ENCODE assay signal across 1 cellular context in genomic region chr5:111092062-111092853, GRCh38.
A peak's percentile ranks its signal among the peaks of the same experiment; 100 is the strongest.
TF ChIP-seq lines count a peak whose summit lies in the region.

WDR36 (plus strand) TSS chr5:111092348; CDS start chr5:111092457, 109 bp downstream.

TF ChIP-seq in WTC11, 78 proteins besides CTCF, POLR2A, EP300 and RAD21 (continued from another document):
- TF ChIP-seq ZNF281 (CRISPR knock-in tag; IDR thresholded peaks at IDR 0.05) = peak; percentile 99
- TF ChIP-seq TEAD1 (CRISPR knock-in tag; IDR thresholded peaks at IDR 0.05) = peak; percentile 100
- peak; percentile 98 for TF ChIP-seq MYBL2 (CRISPR knock-in tag; IDR thresholded peaks at IDR 0.05)
- no peak for TF ChIP-seq GRHL2 (CRISPR knock-in tag; IDR thresholded peaks at IDR 0.05; ENCODE audit: insufficient replicate concordance, severe bottlenecking)
- TF ChIP-seq TCF7 (CRISPR knock-in tag; IDR thresholded peaks at IDR 0.05; ENCODE audit: low read depth) = peak; percentile 91; the same call in 1 of the 2 replicates
- peak; percentile 100 for TF ChIP-seq ETV6 (CRISPR knock-in tag; IDR thresholded peaks at IDR 0.05)
- peak; percentile 98 for TF ChIP-seq RELA (CRISPR knock-in tag; IDR thresholded peaks at IDR 0.05; ENCODE audit: borderline replicate concordance)
- peak; percentile 100 for TF ChIP-seq ZNF138 (CRISPR knock-in tag; conservative IDR thresholded peaks at IDR 0.05)
- TF ChIP-seq PRRX2 (CRISPR knock-in tag; IDR thresholded peaks at IDR 0.05) = no peak
- TF ChIP-seq ATF3 (CRISPR knock-in tag; conservative IDR thresholded peaks at IDR 0.05) = peak; percentile 86
- TF ChIP-seq STAT6 (CRISPR knock-in tag; conservative IDR thresholded peaks at IDR 0.05; ENCODE audit: low read depth) = 0 out of 2 replicates have a peak, but pooled peaks have one; percentile 41
- peak; percentile 99 for TF ChIP-seq ZNF232 (CRISPR knock-in tag; IDR thresholded peaks at IDR 0.05)
- peak; percentile 93; the same call in 1 of the 2 replicates for TF ChIP-seq ZNF219 (CRISPR knock-in tag; IDR thresholded peaks at IDR 0.05; ENCODE audit: borderline replicate concordance)
- TF ChIP-seq CBFB (CRISPR knock-in tag; IDR thresholded peaks at IDR 0.05; ENCODE audit: low read depth) = peak; percentile 95; the same call in 1 of the 2 replicates
- peak; percentile 99 for TF ChIP-seq TP53 (CRISPR knock-in tag; IDR thresholded peaks at IDR 0.05)
- TF ChIP-seq EMX1 (CRISPR knock-in tag; IDR thresholded peaks at IDR 0.05) = no peak
- TF ChIP-seq, protein P1, sequence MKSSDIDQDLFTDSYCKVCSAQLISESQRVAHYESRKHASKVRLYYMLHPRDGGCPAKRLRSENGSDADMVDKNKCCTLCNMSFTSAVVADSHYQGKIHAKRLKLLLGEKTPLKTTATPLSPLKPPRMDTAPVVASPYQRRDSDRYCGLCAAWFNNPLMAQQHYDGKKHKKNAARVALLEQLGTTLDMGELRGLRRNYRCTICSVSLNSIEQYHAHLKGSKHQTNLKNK (CRISPR knock-in tag; IDR thresholded peaks at IDR 0.05) = no peak
- peak; percentile 100 for TF ChIP-seq FOXP1 (CRISPR knock-in tag; IDR thresholded peaks at IDR 0.05; ENCODE audit: borderline replicate concordance)
- peak; percentile 79; the same call in 1 of the 2 replicates for TF ChIP-seq ZNF317 (CRISPR knock-in tag; IDR thresholded peaks at IDR 0.05; ENCODE audit: borderline replicate concordance, low read depth)
- TF ChIP-seq, protein P2, sequence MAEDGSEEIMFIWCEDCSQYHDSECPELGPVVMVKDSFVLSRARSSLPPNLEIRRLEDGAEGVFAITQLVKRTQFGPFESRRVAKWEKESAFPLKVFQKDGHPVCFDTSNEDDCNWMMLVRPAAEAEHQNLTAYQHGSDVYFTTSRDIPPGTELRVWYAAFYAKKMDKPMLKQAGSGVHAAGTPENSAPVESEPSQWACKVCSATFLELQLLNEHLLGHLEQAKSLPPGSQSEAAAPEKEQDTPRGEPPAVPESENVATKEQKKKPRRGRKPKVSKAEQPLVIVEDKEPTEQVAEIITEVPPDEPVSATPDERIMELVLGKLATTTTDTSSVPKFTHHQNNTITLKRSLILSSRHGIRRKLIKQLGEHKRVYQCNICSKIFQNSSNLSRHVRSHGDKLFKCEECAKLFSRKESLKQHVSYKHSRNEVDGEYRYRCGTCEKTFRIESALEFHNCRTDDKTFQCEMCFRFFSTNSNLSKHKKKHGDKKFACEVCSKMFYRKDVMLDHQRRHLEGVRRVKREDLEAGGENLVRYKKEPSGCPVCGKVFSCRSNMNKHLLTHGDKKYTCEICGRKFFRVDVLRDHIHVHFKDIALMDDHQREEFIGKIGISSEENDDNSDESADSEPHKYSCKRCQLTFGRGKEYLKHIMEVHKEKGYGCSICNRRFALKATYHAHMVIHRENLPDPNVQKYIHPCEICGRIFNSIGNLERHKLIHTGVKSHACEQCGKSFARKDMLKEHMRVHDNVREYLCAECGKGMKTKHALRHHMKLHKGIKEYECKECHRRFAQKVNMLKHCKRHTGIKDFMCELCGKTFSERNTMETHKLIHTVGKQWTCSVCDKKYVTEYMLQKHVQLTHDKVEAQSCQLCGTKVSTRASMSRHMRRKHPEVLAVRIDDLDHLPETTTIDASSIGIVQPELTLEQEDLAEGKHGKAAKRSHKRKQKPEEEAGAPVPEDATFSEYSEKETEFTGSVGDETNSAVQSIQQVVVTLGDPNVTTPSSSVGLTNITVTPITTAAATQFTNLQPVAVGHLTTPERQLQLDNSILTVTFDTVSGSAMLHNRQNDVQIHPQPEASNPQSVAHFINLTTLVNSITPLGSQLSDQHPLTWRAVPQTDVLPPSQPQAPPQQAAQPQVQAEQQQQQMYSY (CRISPR knock-in tag; IDR thresholded peaks at IDR 0.05) = peak; percentile 70; the same call in 1 of the 2 replicates
- TF ChIP-seq, protein P3, sequence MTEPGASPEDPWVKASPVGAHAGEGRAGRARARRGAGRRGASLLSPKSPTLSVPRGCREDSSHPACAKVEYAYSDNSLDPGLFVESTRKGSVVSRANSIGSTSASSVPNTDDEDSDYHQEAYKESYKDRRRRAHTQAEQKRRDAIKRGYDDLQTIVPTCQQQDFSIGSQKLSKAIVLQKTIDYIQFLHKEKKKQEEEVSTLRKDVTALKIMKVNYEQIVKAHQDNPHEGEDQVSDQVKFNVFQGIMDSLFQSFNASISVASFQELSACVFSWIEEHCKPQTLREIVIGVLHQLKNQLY (CRISPR knock-in tag; IDR thresholded peaks at IDR 0.05) = peak; percentile 99
- peak; percentile 94 for TF ChIP-seq NR2C2 (CRISPR knock-in tag; IDR thresholded peaks at IDR 0.05)
- TF ChIP-seq NFE2L1 (CRISPR knock-in tag; IDR thresholded peaks at IDR 0.05) = peak; percentile 99
- TF ChIP-seq, protein P4, sequence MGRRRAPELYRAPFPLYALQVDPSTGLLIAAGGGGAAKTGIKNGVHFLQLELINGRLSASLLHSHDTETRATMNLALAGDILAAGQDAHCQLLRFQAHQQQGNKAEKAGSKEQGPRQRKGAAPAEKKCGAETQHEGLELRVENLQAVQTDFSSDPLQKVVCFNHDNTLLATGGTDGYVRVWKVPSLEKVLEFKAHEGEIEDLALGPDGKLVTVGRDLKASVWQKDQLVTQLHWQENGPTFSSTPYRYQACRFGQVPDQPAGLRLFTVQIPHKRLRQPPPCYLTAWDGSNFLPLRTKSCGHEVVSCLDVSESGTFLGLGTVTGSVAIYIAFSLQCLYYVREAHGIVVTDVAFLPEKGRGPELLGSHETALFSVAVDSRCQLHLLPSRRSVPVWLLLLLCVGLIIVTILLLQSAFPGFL (CRISPR knock-in tag; IDR thresholded peaks at IDR 0.05; ENCODE audit: borderline replicate concordance) = peak; percentile 95
- TF ChIP-seq, protein P5, sequence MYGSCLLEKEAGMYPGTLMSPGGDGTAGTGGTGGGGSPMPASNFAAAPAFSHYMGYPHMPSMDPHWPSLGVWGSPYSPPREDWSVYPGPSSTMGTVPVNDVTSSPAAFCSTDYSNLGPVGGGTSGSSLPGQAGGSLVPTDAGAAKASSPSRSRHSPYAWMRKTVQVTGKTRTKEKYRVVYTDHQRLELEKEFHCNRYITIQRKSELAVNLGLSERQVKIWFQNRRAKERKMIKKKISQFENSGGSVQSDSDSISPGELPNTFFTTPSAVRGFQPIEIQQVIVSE (CRISPR knock-in tag; IDR thresholded peaks at IDR 0.05; ENCODE audit: borderline replicate concordance) = no peak
- peak; percentile 99 for TF ChIP-seq SMAD3 (CRISPR knock-in tag; IDR thresholded peaks at IDR 0.05; ENCODE audit: borderline replicate concordance)
- TF ChIP-seq RORB (CRISPR knock-in tag; IDR thresholded peaks at IDR 0.05) = no peak
- peak; percentile 97 for TF ChIP-seq ELF4 (CRISPR knock-in tag; IDR thresholded peaks at IDR 0.05; ENCODE audit: low read depth)
- peak; percentile 69 for TF ChIP-seq NFYB (CRISPR knock-in tag; conservative IDR thresholded peaks at IDR 0.05; ENCODE audit: low read depth)
- peak; percentile 84; the same call in 1 of the 2 replicates for TF ChIP-seq ERG (CRISPR knock-in tag; IDR thresholded peaks at IDR 0.05)
- TF ChIP-seq, protein P6, sequence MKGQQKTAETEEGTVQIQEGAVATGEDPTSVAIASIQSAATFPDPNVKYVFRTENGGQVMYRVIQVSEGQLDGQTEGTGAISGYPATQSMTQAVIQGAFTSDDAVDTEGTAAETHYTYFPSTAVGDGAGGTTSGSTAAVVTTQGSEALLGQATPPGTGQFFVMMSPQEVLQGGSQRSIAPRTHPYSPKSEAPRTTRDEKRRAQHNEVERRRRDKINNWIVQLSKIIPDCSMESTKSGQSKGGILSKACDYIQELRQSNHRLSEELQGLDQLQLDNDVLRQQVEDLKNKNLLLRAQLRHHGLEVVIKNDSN (CRISPR knock-in tag; IDR thresholded peaks at IDR 0.05) = peak; percentile 87
- TF ChIP-seq ZNF121 (CRISPR knock-in tag; IDR thresholded peaks at IDR 0.05) = peak; percentile 77; the same call in 1 of the 2 replicates
- peak; percentile 99 for TF ChIP-seq KAT7 (CRISPR knock-in tag; IDR thresholded peaks at IDR 0.05; ENCODE audit: borderline replicate concordance)
- peak; percentile 97 for TF ChIP-seq SMAD4 (CRISPR knock-in tag; IDR thresholded peaks at IDR 0.05)
- TF ChIP-seq ATF2 (CRISPR knock-in tag; IDR thresholded peaks at IDR 0.05; ENCODE audit: borderline replicate concordance, low read depth) = peak; percentile 99
- TF ChIP-seq, protein P7, sequence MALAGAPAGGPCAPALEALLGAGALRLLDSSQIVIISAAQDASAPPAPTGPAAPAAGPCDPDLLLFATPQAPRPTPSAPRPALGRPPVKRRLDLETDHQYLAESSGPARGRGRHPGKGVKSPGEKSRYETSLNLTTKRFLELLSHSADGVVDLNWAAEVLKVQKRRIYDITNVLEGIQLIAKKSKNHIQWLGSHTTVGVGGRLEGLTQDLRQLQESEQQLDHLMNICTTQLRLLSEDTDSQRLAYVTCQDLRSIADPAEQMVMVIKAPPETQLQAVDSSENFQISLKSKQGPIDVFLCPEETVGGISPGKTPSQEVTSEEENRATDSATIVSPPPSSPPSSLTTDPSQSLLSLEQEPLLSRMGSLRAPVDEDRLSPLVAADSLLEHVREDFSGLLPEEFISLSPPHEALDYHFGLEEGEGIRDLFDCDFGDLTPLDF (CRISPR knock-in tag; IDR thresholded peaks at IDR 0.05) = peak; percentile 100
- TF ChIP-seq TEAD4 (CRISPR knock-in tag; IDR thresholded peaks at IDR 0.05) = peak; percentile 97
